Comparison of ENCODE assay signal across 11 cellular contexts in genomic region chr1:173020138-173020742, GRCh38. TPM values are rescaled to one million over a fixed set of nuclear protein-coding genes. Genes with fewer than 3 reads are reported as not detected.
DNase-seq lines count a peak whose midpoint lies in the region; ATAC-seq and TF ChIP-seq lines count a peak whose summit lies in the region.
"Had no signal": no experiment of that assay in that cellular context is flagged by ENCODE, and none has a peak within 500 bp of the region (broad histone marks: within the 10 kb centered on the region; RNA-seq: fewer than 3 reads in every experiment).

No MANE protein-coding gene starts in this region.

- no peak for TF ChIP-seq CTCF in breast epithelium (IDR thresholded peaks at IDR 0.05)

- no peak overlapping the region for H3K27ac ChIP-seq in breast epithelium
- H3K27ac ChIP-seq: gastrocnemius medialis, upper lobe of left lung had no signal

- no peaks in the 10 kb centered on the region for H3K36me3 ChIP-seq in breast epithelium
- H3K36me3 ChIP-seq: gastrocnemius medialis, upper lobe of left lung had no signal

- DNase-seq in midbrain (lab: John Stamatoyannopoulos, UW) (peak; percentile 20), NCI-H2029 treated with DMSO at 0.1 percent for 48 hours (lab: John Stamatoyannopoulos, UW) (no peak), HPDE6-E6E7 (ENCODE audit: extremely low spot score) (no peak), breast epithelium (ENCODE audit: low spot score in 2 of 2) (no peak)
- no peak for DNase-seq in stimulated activated CD4-positive, alpha-beta T cell treated with anti-CD3 and anti-CD28 coated beads, Interleukin-4, amount 100 ng/mL, for 4 hours
- DNase-seq: gastrocnemius medialis, GDM1, upper lobe of left lung had no signal

- H3K9me3 ChIP-seq in breast epithelium, result no peaks in the 10 kb centered on the region
- H3K9me3 ChIP-seq: gastrocnemius medialis, upper lobe of left lung had no signal

- no peaks in the 10 kb centered on the region for H3K4me1 ChIP-seq in breast epithelium
- H3K4me1 ChIP-seq: gastrocnemius medialis, upper lobe of left lung had no signal

- intact Hi-C loops in breast epithelium (cut with DNase I; ENCODE audit: low total_unique reads), result no loop called here

- H3K4me3 ChIP-seq in breast epithelium, result no peak overlapping the region
- H3K4me3 ChIP-seq: gastrocnemius medialis, upper lobe of left lung had no signal

- TF ChIP-seq POLR2A in breast epithelium (IDR thresholded peaks at IDR 0.05), result no peak

- ATAC-seq in GM18870 (IDR thresholded peaks at IDR 0.05; ENCODE audit: unreplicated experiment), result peak; percentile 90
- peak; percentile 89 for ATAC-seq in GM21825 (IDR thresholded peaks at IDR 0.05; ENCODE audit: unreplicated experiment)
- peak; percentile 86 for ATAC-seq in HG03457 (IDR thresholded peaks at IDR 0.05; ENCODE audit: unreplicated experiment)
- ATAC-seq: gastrocnemius medialis had no signal

- H3K27me3 ChIP-seq in breast epithelium, result no peaks in the 10 kb centered on the region
- H3K27me3 ChIP-seq: gastrocnemius medialis, upper lobe of left lung had no signal

RNA-seq across cellular contexts. Expression of gene TNFSF18, which starts 30.5 kb away (rescaled TPM):
- total RNA-seq in breast epithelium, result not detected
- total RNA-seq: gastrocnemius medialis had no signal
